In the genomic region with DNA sequence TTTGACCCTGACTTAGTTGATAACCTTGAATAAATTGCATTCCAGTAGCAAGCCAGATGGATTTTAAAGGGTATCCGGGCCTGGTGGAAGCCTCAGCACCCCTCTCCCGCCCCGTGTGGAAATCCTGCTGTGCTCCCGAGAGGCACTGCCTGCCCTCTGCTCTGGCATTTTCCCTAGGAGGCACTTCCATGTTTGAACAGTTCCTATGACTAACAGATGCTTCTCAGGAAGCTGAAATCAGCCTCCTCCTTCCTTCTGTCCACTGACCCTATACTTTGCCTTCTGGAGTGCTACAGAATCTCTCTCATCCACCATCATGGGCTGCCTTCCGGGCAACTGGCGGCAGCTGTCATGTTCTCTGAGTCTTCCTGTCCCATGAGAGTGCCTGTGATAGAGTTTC, we compare ENCODE assay signal across 30 cellular contexts.
"Had no signal": no experiment of that assay in that cellular context is flagged by ENCODE, and none has a peak within 500 bp of the region (broad histone marks: within the 10 kb centered on the region; RNA-seq: fewer than 3 reads in every experiment).

No MANE protein-coding gene starts in this region.

- H3K36me3 Mint-ChIP-seq: activated CD8-positive, alpha-beta memory T cell treated with anti-CD3 and anti-CD28 coated beads, Interleukin-2, amount 10 ng/mL, durations not matched to agents 7 days and 5 days; activated naive CD4-positive, alpha-beta T cell treated with anti-CD3 and anti-CD28 coated beads, Interleukin-2, amount 50 U/mL, for 24 hours; mesothelial cell of epicardium; naive B cell; stimulated activated memory B cell treated with anti-CD40 and anti-IgM and Interleukin-4, amounts not matched to agents 10 μg/mL and 1 μg/mL and 100 μg/mL, for 72 hours; type B pancreatic cell had no signal

- H3K4me1 Mint-ChIP-seq: activated B cell treated with CpG ODN at 0.5 μM for 24 hours; activated CD8-positive, alpha-beta memory T cell treated with anti-CD3 and anti-CD28 coated beads, Interleukin-2, amount 10 ng/mL, durations not matched to agents 7 days and 5 days; activated naive CD4-positive, alpha-beta T cell treated with anti-CD3 and anti-CD28 coated beads, Interleukin-2, amount 50 U/mL, for 24 hours; activated naive CD8-positive, alpha-beta T cell treated with anti-CD3 and anti-CD28 coated beads, Interleukin-2, amount 50 U/mL, for 24 hours; immature natural killer cell; naive B cell; stimulated activated memory B cell treated with anti-CD40 and anti-IgM and Interleukin-4, amounts not matched to agents 10 μg/mL and 1 μg/mL and 100 μg/mL, for 72 hours; stimulated activated naive CD8-positive, alpha-beta T cell treated with anti-CD3 and anti-CD28 coated beads, Interleukin-15, amount 100 ng/mL, for 72 hours had no signal

- H3K4me3 Mint-ChIP-seq: activated B cell treated with CpG ODN at 0.5 μM for 24 hours; activated CD8-positive, alpha-beta memory T cell treated with anti-CD3 and anti-CD28 coated beads, Interleukin-2, amount 10 ng/mL, durations not matched to agents 7 days and 5 days; activated CD8-positive, alpha-beta T cell treated with anti-CD3 and anti-CD28 coated beads, Interleukin-2, amount 10 ng/mL, durations not matched to agents 7 days and 5 days; activated naive CD4-positive, alpha-beta T cell treated with anti-CD3 and anti-CD28 coated beads, Interleukin-2, amount 50 U/mL, for 24 hours; activated naive CD8-positive, alpha-beta T cell treated with anti-CD3 and anti-CD28 coated beads, Interleukin-2, amount 50 U/mL, for 24 hours; immature natural killer cell; mesothelial cell of epicardium; naive B cell; nephron progenitor cell; stimulated activated memory B cell treated with anti-CD40 and anti-IgM and Interleukin-4, amounts not matched to agents 10 μg/mL and 1 μg/mL and 100 μg/mL, for 72 hours; stimulated activated naive CD8-positive, alpha-beta T cell treated with anti-CD3 and anti-CD28 coated beads, Interleukin-15, amount 100 ng/mL, for 72 hours; type B pancreatic cell had no signal

- DNase-seq: activated B cell treated with CpG ODN at 0.5 μM for 24 hours; activated CD4-positive, alpha-beta T cell treated with anti-CD3 and anti-CD28 coated beads, Interleukin-2, amount 50 U/mL, for 1 hour; activated CD8-positive, alpha-beta memory T cell treated with anti-CD3 and anti-CD28 coated beads, Interleukin-2, amount 10 ng/mL, durations not matched to agents 7 days and 5 days; activated CD8-positive, alpha-beta T cell treated with anti-CD3 and anti-CD28 coated beads, Interleukin-2, amount 10 ng/mL, durations not matched to agents 7 days and 5 days; activated naive CD8-positive, alpha-beta T cell treated with anti-CD3 and anti-CD28 coated beads, Interleukin-2, amount 50 U/mL, for 24 hours; activated T-cell treated with anti-CD3 and anti-CD28 coated beads, Interleukin-2, amount 50 U/mL, for 48 hours; amygdala; central memory CD4-positive, alpha-beta T cell; heart left ventricle; hypothalamus; immature natural killer cell; kidney; left colon; mammary epithelial cell; naive B cell; nephron progenitor cell; pancreas; sigmoid colon; small intestine; stimulated activated CD4-positive, alpha-beta T cell treated with anti-CD3 and anti-CD28 coated beads, Interleukin-1b, Interleukin-23, amount 100 ng/mL, for 48 hours; stimulated activated CD4-positive, alpha-beta T cell treated with anti-CD3 and anti-CD28 coated beads, Interleukin-4, amount 100 ng/mL, for 4 hours; stimulated activated CD8-positive, alpha-beta memory T cell treated with anti-CD3 and anti-CD28 coated beads, Interleukin-4, amount 100 ng/mL, for 48 hours; stimulated activated naive CD8-positive, alpha-beta T cell treated with anti-CD3 and anti-CD28 coated beads, Interleukin-15, amount 100 ng/mL, for 72 hours; substantia nigra had no signal

- H3K9me3 Mint-ChIP-seq: activated naive CD4-positive, alpha-beta T cell treated with anti-CD3 and anti-CD28 coated beads, Interleukin-2, amount 50 U/mL, for 24 hours; mesothelial cell of epicardium; stimulated activated memory B cell treated with anti-CD40 and anti-IgM and Interleukin-4, amounts not matched to agents 10 μg/mL and 1 μg/mL and 100 μg/mL, for 72 hours had no signal

- ATAC-seq: activated CD8-positive, alpha-beta memory T cell treated with anti-CD3 and anti-CD28 coated beads, Interleukin-2, amount 10 ng/mL, durations not matched to agents 7 days and 5 days; activated CD8-positive, alpha-beta T cell treated with anti-CD3 and anti-CD28 coated beads, Interleukin-2, amount 10 ng/mL, durations not matched to agents 7 days and 5 days; activated naive CD8-positive, alpha-beta T cell treated with anti-CD3 and anti-CD28 coated beads, Interleukin-2, amount 50 U/mL, for 24 hours; gastroesophageal sphincter; heart left ventricle; left colon; pancreas; stimulated activated memory B cell treated with anti-CD40 and anti-IgM and Interleukin-4, amounts not matched to agents 10 μg/mL and 1 μg/mL and 100 μg/mL, for 72 hours; stimulated activated naive CD8-positive, alpha-beta T cell treated with anti-CD3 and anti-CD28 coated beads, Interleukin-15, amount 100 ng/mL, for 72 hours had no signal

- H3K27me3 Mint-ChIP-seq: activated B cell treated with CpG ODN at 0.5 μM for 24 hours; activated CD8-positive, alpha-beta memory T cell treated with anti-CD3 and anti-CD28 coated beads, Interleukin-2, amount 10 ng/mL, durations not matched to agents 7 days and 5 days; activated naive CD4-positive, alpha-beta T cell treated with anti-CD3 and anti-CD28 coated beads, Interleukin-2, amount 50 U/mL, for 24 hours; activated naive CD8-positive, alpha-beta T cell treated with anti-CD3 and anti-CD28 coated beads, Interleukin-2, amount 50 U/mL, for 24 hours; naive B cell; stimulated activated memory B cell treated with anti-CD40 and anti-IgM and Interleukin-4, amounts not matched to agents 10 μg/mL and 1 μg/mL and 100 μg/mL, for 72 hours; stimulated activated naive CD8-positive, alpha-beta T cell treated with anti-CD3 and anti-CD28 coated beads, Interleukin-15, amount 100 ng/mL, for 72 hours had no signal

- H3K27ac Mint-ChIP-seq: activated B cell treated with CpG ODN at 0.5 μM for 24 hours; activated CD8-positive, alpha-beta memory T cell treated with anti-CD3 and anti-CD28 coated beads, Interleukin-2, amount 10 ng/mL, durations not matched to agents 7 days and 5 days; activated CD8-positive, alpha-beta T cell treated with anti-CD3 and anti-CD28 coated beads, Interleukin-2, amount 10 ng/mL, durations not matched to agents 7 days and 5 days; activated naive CD4-positive, alpha-beta T cell treated with anti-CD3 and anti-CD28 coated beads, Interleukin-2, amount 50 U/mL, for 24 hours; activated naive CD8-positive, alpha-beta T cell treated with anti-CD3 and anti-CD28 coated beads, Interleukin-2, amount 50 U/mL, for 24 hours; activated T-helper 2 cell treated with anti-CD3 and anti-CD28 coated beads, Interferon-gamma antibody, Interleukin-2, Interleukin-4, amounts not matched to agents 10 μg/mL and 5 μg/mL and 100 μg/mL, durations not matched to agents 14 hours and 24 hours and 36 hours; immature natural killer cell; mesothelial cell of epicardium; nephron progenitor cell; stimulated activated memory B cell treated with anti-CD40 and anti-IgM and Interleukin-4, amounts not matched to agents 10 μg/mL and 1 μg/mL and 100 μg/mL, for 72 hours; stimulated activated naive CD8-positive, alpha-beta T cell treated with anti-CD3 and anti-CD28 coated beads, Interleukin-15, amount 100 ng/mL, for 72 hours; type B pancreatic cell had no signal
